Comparison of ENCODE assay signal across 17 cellular contexts in the genomic region with DNA sequence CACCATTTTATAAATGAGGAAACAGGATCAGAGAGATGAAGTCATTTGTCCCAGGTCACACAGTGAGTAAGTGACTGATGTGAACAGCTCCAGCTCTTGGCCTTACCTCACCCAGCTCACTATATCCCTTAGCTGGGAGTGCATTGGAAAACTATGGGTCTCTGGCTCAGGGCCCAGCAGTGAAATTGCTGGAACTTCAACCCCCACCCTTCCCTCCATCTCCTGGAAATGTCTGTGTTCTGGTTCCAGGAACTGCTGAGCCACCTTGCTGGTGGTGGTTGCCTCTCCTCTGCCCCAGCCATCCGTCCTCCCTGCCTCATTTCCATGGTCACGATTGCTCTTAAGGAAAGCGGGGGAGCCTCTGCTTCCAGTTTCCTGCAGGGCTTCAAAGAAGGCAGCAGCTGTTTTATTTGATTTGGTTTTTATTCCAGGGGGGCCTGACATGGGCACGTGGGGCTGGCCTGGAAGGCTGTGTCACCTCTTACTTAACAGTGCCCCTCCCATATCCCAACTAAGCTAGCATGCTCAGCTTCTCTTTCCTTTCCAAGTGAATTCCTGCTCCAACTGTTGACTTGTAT. TPM values are rescaled to one million over a fixed set of nuclear protein-coding genes. Genes with fewer than 3 reads are reported as not detected.
DNase-seq lines count a peak whose midpoint lies in the region; ATAC-seq and TF ChIP-seq lines count a peak whose summit lies in the region.
"Had no signal": no experiment of that assay in that cellular context is flagged by ENCODE, and none has a peak within 500 bp of the region (broad histone marks: within the 10 kb centered on the region; RNA-seq: fewer than 3 reads in every experiment).

No MANE protein-coding gene starts in this region.

- H3K27me3 ChIP-seq in Panc1 (ENCODE audit: control insufficient read depth, insufficient read depth, low read length), result no peaks in the 10 kb centered on the region

- H3K4me3 ChIP-seq in Panc1 (ENCODE audit: low read depth in 2 of 2, low read length in 2 of 2), result no peak overlapping the region
- H3K4me3 ChIP-seq in fibroblast of mammary gland (ENCODE audit: control insufficient read depth, low read depth, low read length), result no peak overlapping the region
- H3K4me3 ChIP-seq: PC-9 had no signal

- POLR2A ChIA-PET in Panc1 (lab: Charles Lee), result no interaction called here

- H3K4me3 Mint-ChIP-seq in CD14-positive monocyte, result no peak overlapping the region
- H3K4me3 Mint-ChIP-seq: natural killer cell treated with Interleukin-12 subunit alpha and Interleukin-12 subunit beta and Interleukin-15 and Interleukin-18, amount 100 ng/mL, for 72 hours had no signal

- CTCF ChIA-PET in Panc1 (lab: Charles Lee), result no interaction called here

- ATAC-seq in Panc1, result 0 out of 2 replicates have a peak, but pooled peaks have one; percentile 56
- ATAC-seq in HG03097 (IDR thresholded peaks at IDR 0.05; ENCODE audit: low FRiP score, unreplicated experiment), result no peak
- ATAC-seq in GM18511 (IDR thresholded peaks at IDR 0.05; ENCODE audit: unreplicated experiment), result no peak
- ATAC-seq: natural killer cell treated with Interleukin-12 subunit alpha and Interleukin-12 subunit beta and Interleukin-15 and Interleukin-18, amount 100 ng/mL, for 72 hours had no signal

- DNase-seq in CD14-positive monocyte (ENCODE audit: low spot score) (no peak), Panc1 (ENCODE audit: low read depth, low spot score) (no peak), fibroblast of mammary gland (ENCODE audit: low read depth) (peak; percentile 20), myocyte (ENCODE audit: low read depth) (peak; percentile 56), ureter (ENCODE audit: low spot score) (no peak), NCI-H2029 (lab: John Stamatoyannopoulos, UW) (no peak)
- DNase-seq: ACHN; caudate nucleus; GF-D8; hypothalamus; NCI-H1417; NCI-H446 treated with DMSO at 0.1 percent for 48 hours; PC-9; stimulated activated naive CD4-positive, alpha-beta T cell had no signal

- TF ChIP-seq CTCF in CD14-positive monocyte (IDR thresholded peaks at IDR 0.05) (no peak), Panc1 (IDR thresholded peaks at IDR 0.05) (no peak), fibroblast of mammary gland (conservative IDR thresholded peaks at IDR 0.05; ENCODE audit: control insufficient read depth, insufficient read depth, low read depth, low read length) (no peak)

- BruUV-seq in Panc1 (replicated peaks; lab: Mats Ljungman, UMichigan), result no TSS peak

- peak overlapping the region in 5 of 7 donors; percentile 15 to 81 (median 58) for H3K27ac Mint-ChIP-seq in CD14-positive monocyte
- H3K27ac Mint-ChIP-seq: natural killer cell treated with Interleukin-12 subunit alpha and Interleukin-12 subunit beta and Interleukin-15 and Interleukin-18, amount 100 ng/mL, for 72 hours had no signal

- H3K9me3 ChIP-seq in Panc1 (ENCODE audit: control insufficient read depth, insufficient read depth, low read depth, low read length), result no peaks in the 10 kb centered on the region

- peaks cover 0 to 3% (median 0%) of the 10 kb centered on the region in 3 donors for H3K27me3 Mint-ChIP-seq in CD14-positive monocyte (ENCODE audit: low read depth in 3 of 3)

- no peaks in the 10 kb centered on the region for H3K9me3 Mint-ChIP-seq in CD14-positive monocyte
- H3K9me3 Mint-ChIP-seq: natural killer cell treated with Interleukin-12 subunit alpha and Interleukin-12 subunit beta and Interleukin-15 and Interleukin-18, amount 100 ng/mL, for 72 hours had no signal

- H3K4me1 Mint-ChIP-seq in CD14-positive monocyte, result peaks cover 44% of the 10 kb centered on the region

- H3K27ac ChIP-seq in Panc1 (ENCODE audit: low read length), result no peak overlapping the region
- H3K27ac ChIP-seq: PC-9 had no signal

- intact Hi-C loops in CD14-positive monocyte (cut with micrococcal nuclease) (no loop called here), Panc1 (cut with micrococcal nuclease; ENCODE audit: unreplicated experiment) (no loop called here)

- in situ Hi-C loops in Panc1 (cut with HindIII; ENCODE audit: low pct_unique_long_range_greater_than_20kb, low sequenced_read_pairs), result no loop called here

- no peaks in the 10 kb centered on the region for H3K36me3 ChIP-seq in Panc1 (ENCODE audit: control insufficient read depth, insufficient read depth, low read length)

- H3K36me3 Mint-ChIP-seq in CD14-positive monocyte, result peaks cover 0 to 2% of the 10 kb centered on the region in 2 donors
- H3K36me3 Mint-ChIP-seq: natural killer cell treated with Interleukin-12 subunit alpha and Interleukin-12 subunit beta and Interleukin-15 and Interleukin-18, amount 100 ng/mL, for 72 hours had no signal

- H3K4me1 ChIP-seq in Panc1 (ENCODE audit: control insufficient read depth, insufficient read depth, low read length), result no peaks in the 10 kb centered on the region

RNA-seq across cellular contexts. Expression of a gene that starts 46.2 kb away (rescaled TPM):
- polyA plus RNA-seq in CD14-positive monocyte, result 1 to 10 TPM; 6.9 to 7.1 TPM
- total RNA-seq in Panc1 (2021; ENCODE audit: unreplicated experiment) (29.8 TPM), myocyte (24.4 and 28.5 TPM in 2 replicates), ureter (41.7 TPM)
- 17.9 TPM for polyA plus RNA-seq in Panc1 (2012; ENCODE audit: insufficient read length)
- 22.0 TPM for polyA plus RNA-seq in myocyte (2012)

RNA-seq across cellular contexts. Expression of a gene that starts 49.7 kb away (rescaled TPM):
- 10 to 100 TPM; 62.0 to 68.6 TPM for polyA plus RNA-seq in CD14-positive monocyte
- total RNA-seq in Panc1 (2021; ENCODE audit: unreplicated experiment) (72.2 TPM), myocyte (166 and 185 TPM in 2 replicates), ureter (160 TPM)
- polyA plus RNA-seq in Panc1 (2012; ENCODE audit: insufficient read length), result 11.8 TPM
- 34.1 TPM for polyA plus RNA-seq in myocyte (2012)

Comparison
In these comparisons a context has a peak if more than half of its experiments do, and no peak if none do; other contexts are left out.
1. DNase-seq: peak in fibroblast of mammary gland (single experiment) and myocyte (single experiment); none in CD14-positive monocyte (single experiment), Panc1 (single experiment), ureter (single experiment) and NCI-H2029 (single experiment).